In genomic region chr3:194140520-194141414, GRCh38 we compare ENCODE assay signal across 1 cellular context.
TF ChIP-seq lines count a peak whose summit lies in the region.

No MANE protein-coding gene starts in this region.

TF ChIP-seq in K562, 482 proteins besides CTCF, POLR2A, EP300 and RAD21 (continued from another document and continues in another):
- no peak for TF ChIP-seq FOXO4 (CRISPR knock-in tag; IDR thresholded peaks at IDR 0.05)
- no peak for TF ChIP-seq PHTF2 (CRISPR knock-in tag; IDR thresholded peaks at IDR 0.05)
- TF ChIP-seq CAMTA2 (CRISPR knock-in tag; conservative IDR thresholded peaks at IDR 0.05): no peak
- no peak for TF ChIP-seq ZNF57 (CRISPR knock-in tag; IDR thresholded peaks at IDR 0.05)
- peak; percentile 62 for TF ChIP-seq MGA (IDR thresholded peaks at IDR 0.05)
- no peak for TF ChIP-seq CLOCK (CRISPR knock-in tag; IDR thresholded peaks at IDR 0.05; ENCODE audit: borderline replicate concordance)
- TF ChIP-seq TAF15 (IDR thresholded peaks at IDR 0.05; ENCODE audit: low read depth, low read length): no peak
- TF ChIP-seq PHB (CRISPR knock-in tag; IDR thresholded peaks at IDR 0.05): peak; percentile 82; the same call in 1 of the 2 replicates
- TF ChIP-seq ILK (tag; IDR thresholded peaks at IDR 0.05; ENCODE audit: borderline replicate concordance, low read depth): no peak
- peak; percentile 78 for TF ChIP-seq SMARCE1 (IDR thresholded peaks at IDR 0.05)
- peak in 1 of 2 experiments; percentile 41; a peak in 1 of 4 replicates for TF ChIP-seq FOXA3 (CRISPR knock-in tag; conservative IDR thresholded peaks at IDR 0.05 in 1 of 2, IDR thresholded peaks at IDR 0.05 in 1 of 2)
- peak; percentile 62 for TF ChIP-seq KDM5B (IDR thresholded peaks at IDR 0.05; ENCODE audit: insufficient replicate concordance, low read depth, low read length)
- no peak for TF ChIP-seq KLF10 (CRISPR knock-in tag; IDR thresholded peaks at IDR 0.05)
- TF ChIP-seq HCFC1 (IDR thresholded peaks at IDR 0.05; ENCODE audit: low read depth, low read length): no peak
- no peak for TF ChIP-seq HMBOX1 (IDR thresholded peaks at IDR 0.05)
- no peak for TF ChIP-seq RBM14 (IDR thresholded peaks at IDR 0.05; ENCODE audit: borderline replicate concordance, insufficient read depth, low read depth, low read length)
- no peak for TF ChIP-seq ZBTB8A (IDR thresholded peaks at IDR 0.05; ENCODE audit: partially characterized antibody)
- TF ChIP-seq TAF7 (tag; IDR thresholded peaks at IDR 0.05): no peak
- no peak for TF ChIP-seq CHD7 (IDR thresholded peaks at IDR 0.05; ENCODE audit: low read depth, low read length)
- no peak for TF ChIP-seq EZH2 (IDR thresholded peaks at IDR 0.05; ENCODE audit: borderline replicate concordance, low read depth, low read length)
- TF ChIP-seq ZBTB34 (CRISPR knock-in tag; IDR thresholded peaks at IDR 0.05): no peak
